ENCODE assay signal across 12 cellular contexts in the genomic region with DNA sequence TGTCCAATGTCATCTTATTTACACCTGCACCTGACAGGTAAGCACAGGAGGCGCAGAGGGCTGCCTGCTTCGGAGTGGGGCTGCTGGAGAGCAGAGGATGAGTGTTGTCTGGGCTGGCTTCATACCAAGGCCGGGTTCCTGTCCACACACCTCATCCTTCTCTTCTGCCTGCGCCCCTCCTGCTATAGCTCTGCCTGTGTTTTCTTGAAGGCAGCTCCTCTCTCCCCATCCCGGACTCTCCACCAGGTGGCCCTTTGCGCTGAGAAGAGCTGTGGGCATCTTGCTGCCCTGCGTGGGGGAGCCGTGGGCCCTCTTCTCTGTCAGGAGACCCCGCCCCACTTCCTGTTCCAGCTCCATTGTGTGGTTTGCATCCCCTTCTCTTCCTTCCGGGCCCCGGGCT. TPM values are rescaled to one million over a fixed set of nuclear protein-coding genes. Genes with fewer than 3 reads are reported as not detected.
DNase-seq lines count a peak whose midpoint lies in the region; ATAC-seq and TF ChIP-seq lines count a peak whose summit lies in the region.
"Had no signal": no experiment of that assay in that cellular context is flagged by ENCODE, and none has a peak within 500 bp of the region (broad histone marks: within the 10 kb centered on the region; RNA-seq: fewer than 3 reads in every experiment).

No MANE protein-coding gene starts in this region.

- TF ChIP-seq CTCF in GM06990 (IDR thresholded peaks at IDR 0.05; ENCODE audit: insufficient read depth, low read length, poor library complexity, severe bottlenecking): peak; percentile 9
- peak; percentile 37 for TF ChIP-seq CTCF in osteocyte (IDR thresholded peaks at IDR 0.05)

- H3K4me3 ChIP-seq in GM06990 (replicated peaks; ENCODE audit: low read depth, low read length) (no peak overlapping the region), esophagus (ENCODE audit: low read depth in 1 of 2, low read length in 2 of 2) (no peak overlapping the region)

- H3K27ac Mint-ChIP-seq in osteocyte (ENCODE audit: unreplicated experiment): no peak overlapping the region
- H3K27ac Mint-ChIP-seq: natural killer cell treated with Interleukin-12 subunit alpha and Interleukin-12 subunit beta and Interleukin-15 and Interleukin-18, amount 100 ng/mL, for 72 hours; T-helper 17 cell had no signal

- no peak for DNase-seq in GM06990 (ENCODE audit: extremely low read depth, insufficient read length)
- peak; percentile 75 for DNase-seq in NCI-H526 treated with DMSO at 0.1 percent for 48 hours (lab: John Stamatoyannopoulos, UW)
- no peak for DNase-seq in osteocyte (ENCODE audit: extremely low spot score, unreplicated experiment)
- DNase-seq in HK-2 (ENCODE audit: unreplicated experiment): no peak
- DNase-seq in putamen (ENCODE audit: low spot score): no peak
- DNase-seq: GDM1, NCI-H187, T-helper 17 cell had no signal

- no peaks in the 10 kb centered on the region for H3K9me3 Mint-ChIP-seq in osteocyte (ENCODE audit: unreplicated experiment)
- H3K9me3 Mint-ChIP-seq: natural killer cell treated with Interleukin-12 subunit alpha and Interleukin-12 subunit beta and Interleukin-15 and Interleukin-18, amount 100 ng/mL, for 72 hours had no signal

- peak overlapping the region; percentile 41 to 75 for H3K27ac ChIP-seq in esophagus (ENCODE audit: low read depth in 2 of 2, low read length in 1 of 2)

- ATAC-seq in GM21515 (IDR thresholded peaks at IDR 0.05; ENCODE audit: unreplicated experiment) (no peak), HG03521 (IDR thresholded peaks at IDR 0.05; ENCODE audit: unreplicated experiment) (no peak)
- ATAC-seq: T-helper 17 cell had no signal

- WGBS in esophagus, 2 donors: 52 to 53% methylated on average over 11 of the region's 11 CpGs

- peaks cover 8 to 27% of the 10 kb centered on the region in 2 donors for H3K4me1 ChIP-seq in esophagus (ENCODE audit: control insufficient read depth in 2 of 2, insufficient read depth in 2 of 2, low read length in 1 of 2)

- no peaks in the 10 kb centered on the region for H3K36me3 ChIP-seq in GM06990 (ENCODE audit: control insufficient read depth, insufficient read depth, low read length)
- H3K36me3 ChIP-seq in esophagus (ENCODE audit: control insufficient read depth in 2 of 2, insufficient read depth in 2 of 2, low read length in 1 of 2): peaks cover 0 to 8% of the 10 kb centered on the region in 2 donors

- no peaks in the 10 kb centered on the region for H3K9me3 ChIP-seq in esophagus (ENCODE audit: control insufficient read depth in 2 of 2, insufficient read depth in 1 of 2, low read depth in 1 of 2, low read length in 1 of 2)

- peaks cover 60% of the 10 kb centered on the region for H3K4me1 Mint-ChIP-seq in osteocyte (ENCODE audit: unreplicated experiment)
- H3K4me1 Mint-ChIP-seq: T-helper 17 cell had no signal

- H3K27me3 Mint-ChIP-seq in osteocyte (ENCODE audit: unreplicated experiment): no peaks in the 10 kb centered on the region

- no peaks in the 10 kb centered on the region for H3K36me3 Mint-ChIP-seq in osteocyte (ENCODE audit: unreplicated experiment)
- H3K36me3 Mint-ChIP-seq: natural killer cell treated with Interleukin-12 subunit alpha and Interleukin-12 subunit beta and Interleukin-15 and Interleukin-18, amount 100 ng/mL, for 72 hours had no signal

- no peak overlapping the region for H3K4me3 Mint-ChIP-seq in osteocyte (ENCODE audit: unreplicated experiment)
- H3K4me3 Mint-ChIP-seq: natural killer cell treated with Interleukin-12 subunit alpha and Interleukin-12 subunit beta and Interleukin-15 and Interleukin-18, amount 100 ng/mL, for 72 hours; T-helper 17 cell had no signal

- no peaks in the 10 kb centered on the region; the same call in none of the 2 replicates for H3K27me3 ChIP-seq in GM06990 (replicated peaks; ENCODE audit: control insufficient read depth, insufficient read depth, low read length)
- no peaks in the 10 kb centered on the region for H3K27me3 ChIP-seq in esophagus (ENCODE audit: control insufficient read depth in 1 of 2, insufficient read depth in 2 of 2, low read length in 2 of 2)

RNA-seq across cellular contexts. Expression of gene ARHGEF10L, which starts 35.0 kb away (rescaled TPM):
- polyA plus RNA-seq in esophagus: 10 to 100 TPM; 39.1 to 64.4 TPM
- total RNA-seq in osteocyte: 24.0 and 26.0 TPM in 2 replicates
- total RNA-seq: natural killer cell treated with Interleukin-12 subunit alpha and Interleukin-12 subunit beta and Interleukin-15 and Interleukin-18, amount 100 ng/mL, for 72 hours had no signal
